ENCODE assay signal across 24 cellular contexts in the genomic region with DNA sequence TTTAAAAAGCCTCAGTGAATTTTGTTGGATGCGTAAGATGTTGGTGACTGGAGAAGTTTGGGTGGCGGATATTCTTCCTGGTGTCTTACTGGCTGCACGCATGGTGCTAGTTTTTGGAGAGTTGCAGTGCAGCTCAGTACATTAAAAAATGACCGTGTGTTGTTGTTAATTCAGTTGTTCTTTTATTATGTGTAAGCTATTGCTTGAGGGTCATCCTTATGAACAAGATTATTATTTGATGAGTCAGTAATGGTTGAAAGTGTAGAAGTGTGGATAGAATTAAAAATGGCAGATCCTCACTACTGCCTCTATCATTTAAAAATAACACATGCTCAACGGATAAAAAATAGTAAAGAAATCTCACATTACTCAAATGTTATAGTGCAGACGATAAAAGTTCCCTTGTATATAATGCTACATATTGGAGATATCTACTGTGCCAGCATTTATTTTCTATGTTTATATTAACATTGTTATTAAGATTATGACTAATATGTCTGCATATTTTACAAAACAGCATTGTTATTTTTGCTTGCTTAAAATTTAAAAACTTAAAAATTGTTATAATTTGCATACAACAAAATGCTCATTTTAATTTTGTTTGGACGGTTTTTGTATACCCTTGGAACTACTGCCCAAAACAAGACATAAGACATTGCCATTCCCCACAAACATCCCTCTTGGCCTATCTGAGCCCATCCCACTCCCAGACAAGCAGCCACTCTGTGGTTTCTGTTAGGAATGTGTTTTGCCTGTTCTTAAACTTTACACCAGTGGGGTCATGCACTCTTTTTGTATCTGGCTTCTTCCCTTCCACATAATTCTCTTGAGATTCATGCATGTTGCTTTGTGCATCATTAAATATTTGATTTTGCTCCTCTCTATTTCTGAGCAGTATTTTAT.
DNase-seq lines count a peak whose midpoint lies in the region; ATAC-seq and TF ChIP-seq lines count a peak whose summit lies in the region.
"Had no signal": no experiment of that assay in that cellular context is flagged by ENCODE, and none has a peak within 500 bp of the region (broad histone marks: within the 10 kb centered on the region; RNA-seq: fewer than 3 reads in every experiment).

No MANE protein-coding gene starts in this region.

- H3K27ac Mint-ChIP-seq in MCF 10A (ENCODE audit: low read depth, unreplicated experiment): no peak overlapping the region
- H3K27ac Mint-ChIP-seq: activated naive CD4-positive, alpha-beta T cell treated with anti-CD3 and anti-CD28 coated beads, Interleukin-2, amount 50 U/mL, for 72 hours; CD8-positive, alpha-beta memory T cell; neural progenitor cell; stimulated activated memory B cell treated with anti-CD40 and anti-IgM and Interleukin-4, amounts not matched to agents 10 μg/mL and 1 μg/mL and 100 μg/mL, for 72 hours; T-helper 1 cell treated with Interleukin-12 subunit alpha and Interleukin-12 subunit beta and Interleukin-4 antibody, amounts not matched to agents 30 μg/mL and 1 μg/mL, for 36 hours had no signal

- ATAC-seq in sciatic nerve (peak; percentile 89), GM21528 (IDR thresholded peaks at IDR 0.05; ENCODE audit: low FRiP score, unreplicated experiment) (no peak)
- ATAC-seq: activated naive CD4-positive, alpha-beta T cell treated with anti-CD3 and anti-CD28 coated beads, Interleukin-2, amount 50 U/mL, for 72 hours; body of pancreas; esophagus mucosa; GM12878; heart left ventricle; stimulated activated memory B cell treated with anti-CD40 and anti-IgM and Interleukin-4, amounts not matched to agents 10 μg/mL and 1 μg/mL and 100 μg/mL, for 72 hours had no signal

- CTCF ChIA-PET in MCF 10A (lab: Yijun Ruan, JAX): no interaction called here

- H3K4me3 ChIP-seq in fibroblast of villous mesenchyme (ENCODE audit: low read depth, low read length): no peak overlapping the region
- H3K4me3 ChIP-seq: body of pancreas, GM12878, heart left ventricle, left ventricle myocardium inferior, neural progenitor cell, vagina had no signal

- no TSS peak for BruUV-seq in MCF 10A (replicated peaks; lab: Mats Ljungman, UMichigan)

- POLR2A ChIA-PET in MCF 10A (lab: Yijun Ruan, JAX): no interaction called here

- no peaks in the 10 kb centered on the region for H3K4me1 Mint-ChIP-seq in MCF 10A (ENCODE audit: insufficient read depth, unreplicated experiment)
- H3K4me1 Mint-ChIP-seq: CD8-positive, alpha-beta memory T cell; neural progenitor cell; stimulated activated memory B cell treated with anti-CD40 and anti-IgM and Interleukin-4, amounts not matched to agents 10 μg/mL and 1 μg/mL and 100 μg/mL, for 72 hours had no signal

- no peak for TF ChIP-seq CTCF in fibroblast of villous mesenchyme (IDR thresholded peaks at IDR 0.05; ENCODE audit: insufficient read depth, low read depth, low read length)
- no peak for TF ChIP-seq CTCF in MCF 10A (IDR thresholded peaks at IDR 0.05; ENCODE audit: unreplicated experiment)

- DNase-seq in EH (ENCODE audit: low read depth) (peak; percentile 62), amniotic epithelial cell (ENCODE audit: low read depth) (peak; percentile 76), fibroblast of villous mesenchyme (ENCODE audit: low read depth) (peak; percentile 63), sciatic nerve (ENCODE audit: low spot score) (no peak), GOT3 (lab: John Stamatoyannopoulos, UW) (no peak), DMS53 (lab: John Stamatoyannopoulos, UW) (no peak), MCF 10A (ENCODE audit: unreplicated experiment) (no peak)
- DNase-seq: activated CD4-positive, alpha-beta T cell treated with anti-CD3 and anti-CD28 coated beads, Interleukin-2, amount 50 U/mL, for 1 hour; body of pancreas; CD8-positive, alpha-beta memory T cell; effector CD8-positive, alpha-beta T cell; heart left ventricle; left ventricle myocardium inferior; NCI-H1417; SIG-M5; WERI-Rb-1 had no signal

- intact Hi-C loops in sciatic nerve (cut with DNase I) (no loop called here), MCF 10A (cut with micrococcal nuclease) (loop anchor here (10.0 kb wide), 1 partner anchor 142 kb away; the partner anchor contains the start of gene DOCK1)

- H3K36me3 Mint-ChIP-seq in MCF 10A (ENCODE audit: insufficient read depth, unreplicated experiment): peaks cover 34% of the 10 kb centered on the region
- H3K36me3 Mint-ChIP-seq: activated naive CD4-positive, alpha-beta T cell treated with anti-CD3 and anti-CD28 coated beads, Interleukin-2, amount 50 U/mL, for 72 hours; CD8-positive, alpha-beta memory T cell; stimulated activated memory B cell treated with anti-CD40 and anti-IgM and Interleukin-4, amounts not matched to agents 10 μg/mL and 1 μg/mL and 100 μg/mL, for 72 hours had no signal

- no peaks in the 10 kb centered on the region for H3K9me3 Mint-ChIP-seq in MCF 10A (ENCODE audit: unreplicated experiment)
- H3K9me3 Mint-ChIP-seq: activated naive CD4-positive, alpha-beta T cell treated with anti-CD3 and anti-CD28 coated beads, Interleukin-2, amount 50 U/mL, for 72 hours; neural progenitor cell; stimulated activated memory B cell treated with anti-CD40 and anti-IgM and Interleukin-4, amounts not matched to agents 10 μg/mL and 1 μg/mL and 100 μg/mL, for 72 hours; T-helper 1 cell treated with Interleukin-12 subunit alpha and Interleukin-12 subunit beta and Interleukin-4 antibody, amounts not matched to agents 30 μg/mL and 1 μg/mL, for 36 hours had no signal

- no peak overlapping the region for H3K4me3 Mint-ChIP-seq in MCF 10A (ENCODE audit: unreplicated experiment)
- H3K4me3 Mint-ChIP-seq: CD8-positive, alpha-beta memory T cell; neural progenitor cell; stimulated activated memory B cell treated with anti-CD40 and anti-IgM and Interleukin-4, amounts not matched to agents 10 μg/mL and 1 μg/mL and 100 μg/mL, for 72 hours; T-helper 1 cell treated with Interleukin-12 subunit alpha and Interleukin-12 subunit beta and Interleukin-4 antibody, amounts not matched to agents 30 μg/mL and 1 μg/mL, for 36 hours had no signal

- H3K27me3 Mint-ChIP-seq in MCF 10A (ENCODE audit: insufficient read depth, unreplicated experiment): no peaks in the 10 kb centered on the region
- H3K27me3 Mint-ChIP-seq: stimulated activated memory B cell treated with anti-CD40 and anti-IgM and Interleukin-4, amounts not matched to agents 10 μg/mL and 1 μg/mL and 100 μg/mL, for 72 hours had no signal

Comparison
In these comparisons a context has a peak if more than half of its experiments do, and no peak if none do; other contexts are left out.
1. DNase-seq: peak in EH (single experiment), amniotic epithelial cell (single experiment) and fibroblast of villous mesenchyme (single experiment); none in sciatic nerve (single experiment), GOT3 (single experiment), DMS53 (single experiment) and MCF 10A (single experiment).